ENCODE assay signal across 8 cellular contexts in genomic region chr3:124688580-124689454, GRCh38. TPM values are rescaled to one million over a fixed set of nuclear protein-coding genes. Genes with fewer than 3 reads are reported as not detected.
A peak's percentile ranks its signal among the peaks of the same experiment; 100 is the strongest.
DNase-seq lines count a peak whose midpoint lies in the region; ATAC-seq and TF ChIP-seq lines count a peak whose summit lies in the region.

No MANE protein-coding gene starts in this region.

- H3K4me3 ChIP-seq in GM12864 (ENCODE audit: low read depth, low read length) = no peak overlapping the region
- no peak overlapping the region for H3K4me3 ChIP-seq in Karpas-422 (ENCODE audit: low read length)
- no peak overlapping the region for H3K4me3 ChIP-seq in RWPE2 (ENCODE audit: severe bottlenecking)
- H3K4me3 ChIP-seq in osteoblast (ENCODE audit: insufficient read depth, low read length) = no peak overlapping the region
- no peak overlapping the region for H3K4me3 ChIP-seq in thoracic aorta

- H3K4me2 ChIP-seq in Karpas-422 (ENCODE audit: low read depth, low read length, poor library complexity, severe bottlenecking) (no peak overlapping the region), osteoblast (ENCODE audit: insufficient read depth, low read length) (no peak overlapping the region)

- H3K79me2 ChIP-seq in Karpas-422 (ENCODE audit: low read length) = no peaks in the 10 kb centered on the region
- no peaks in the 10 kb centered on the region for H3K79me2 ChIP-seq in osteoblast (ENCODE audit: insufficient read depth, low read length)

- TF ChIP-seq CTCF in GM12864 (IDR thresholded peaks at IDR 0.05; ENCODE audit: low read depth, low read length, missing control alignments) (peak; percentile 77), RWPE2 (IDR thresholded peaks at IDR 0.05; ENCODE audit: poor library complexity, severe bottlenecking) (peak; percentile 92), foreskin keratinocyte (conservative IDR thresholded peaks at IDR 0.05) (peak; percentile 90), osteoblast (IDR thresholded peaks at IDR 0.05; ENCODE audit: extremely low read depth, low read depth, low read length) (peak; percentile 95), thoracic aorta (IDR thresholded peaks at IDR 0.05) (peak; percentile 81)

- peaks cover 17% of the 10 kb centered on the region for H3K27me3 Mint-ChIP-seq in activated T-helper 2 cell treated with anti-CD3 and anti-CD28 coated beads, Interferon-gamma antibody, Interleukin-2, Interleukin-4, amounts not matched to agents 10 μg/mL and 5 μg/mL and 100 μg/mL, durations not matched to agents 14 hours and 24 hours and 36 hours (ENCODE audit: low read depth)

- no peaks in the 10 kb centered on the region for H3K9me3 ChIP-seq in Karpas-422 (ENCODE audit: low read length)
- no peaks in the 10 kb centered on the region for H3K9me3 ChIP-seq in RWPE2 (ENCODE audit: severe bottlenecking)
- H3K9me3 ChIP-seq in osteoblast (ENCODE audit: low read depth, low read length) = no peaks in the 10 kb centered on the region
- H3K9me3 ChIP-seq in thoracic aorta = no peaks in the 10 kb centered on the region

- H3K9ac ChIP-seq in Karpas-422 (ENCODE audit: low read length) = no peak overlapping the region

- H3K36me3 ChIP-seq in Karpas-422 (ENCODE audit: insufficient read depth, low read length) (no peaks in the 10 kb centered on the region), RWPE2 (ENCODE audit: low read depth) (no peaks in the 10 kb centered on the region), osteoblast (ENCODE audit: insufficient read depth, low read length) (no peaks in the 10 kb centered on the region), thoracic aorta (no peaks in the 10 kb centered on the region)

- ATAC-seq in RWPE2 (ENCODE audit: low read depth) (peak; percentile 86), foreskin keratinocyte (peak; percentile 70), thoracic aorta (ENCODE audit: insufficient number of reproducible peaks, low FRiP score, low read depth) (no peak), HG02870 (IDR thresholded peaks at IDR 0.05; ENCODE audit: unreplicated experiment) (no peak)

- H3K36me3 Mint-ChIP-seq in activated T-helper 2 cell treated with anti-CD3 and anti-CD28 coated beads, Interferon-gamma antibody, Interleukin-2, Interleukin-4, amounts not matched to agents 10 μg/mL and 5 μg/mL and 100 μg/mL, durations not matched to agents 14 hours and 24 hours and 36 hours (ENCODE audit: low read depth) = no peaks in the 10 kb centered on the region

- DNase-seq in GM12864 (ENCODE audit: low read depth) = peak; percentile 36
- peak; percentile 86 for DNase-seq in Karpas-422
- DNase-seq in RWPE2 (ENCODE audit: low spot score) = no peak
- peak; percentile 52 for DNase-seq in activated T-helper 2 cell treated with anti-CD3 and anti-CD28 coated beads, Interferon-gamma antibody, Interleukin-2, Interleukin-4, amounts not matched to agents 10 μg/mL and 5 μg/mL and 100 μg/mL, durations not matched to agents 14 hours and 24 hours and 36 hours (ENCODE audit: low spot score)
- peak; percentile 13 to 54 for DNase-seq in foreskin keratinocyte
- peak; percentile 92 for DNase-seq in osteoblast (ENCODE audit: insufficient read length, low spot score, missing footprints)
- DNase-seq in thoracic aorta (ENCODE audit: low spot score) = peak; percentile 25

- H3K27ac ChIP-seq in Karpas-422 (ENCODE audit: low read length) (no peak overlapping the region), RWPE2 (ENCODE audit: poor library complexity, severe bottlenecking) (no peak overlapping the region), foreskin keratinocyte (no peak overlapping the region), osteoblast (ENCODE audit: low read depth, low read length) (no peak overlapping the region), thoracic aorta (no peak overlapping the region)

- no peaks in the 10 kb centered on the region for H3K9me2 ChIP-seq in Karpas-422 (replicated peaks; ENCODE audit: insufficient read depth, low read length)

- peaks cover 7% of the 10 kb centered on the region for H3K4me1 Mint-ChIP-seq in activated T-helper 2 cell treated with anti-CD3 and anti-CD28 coated beads, Interferon-gamma antibody, Interleukin-2, Interleukin-4, amounts not matched to agents 10 μg/mL and 5 μg/mL and 100 μg/mL, durations not matched to agents 14 hours and 24 hours and 36 hours (ENCODE audit: low read depth)

- intact Hi-C loops in activated T-helper 2 cell treated with anti-CD3 and anti-CD28 coated beads, Interferon-gamma antibody, Interleukin-2, Interleukin-4, amounts not matched to agents 10 μg/mL and 5 μg/mL and 100 μg/mL, durations not matched to agents 14 hours and 24 hours and 36 hours (cut with micrococcal nuclease) = loop anchor here (1.0 to 2.0 kb wide), 2 partner anchors 68 to 124 kb away; no protein-coding TSS in a partner anchor

- H2AFZ ChIP-seq in Karpas-422 (ENCODE audit: low read length) = no peak overlapping the region
- H2AFZ ChIP-seq in osteoblast (ENCODE audit: low read length) = peak overlapping the region; percentile 8

- no peaks in the 10 kb centered on the region for H3K4me1 ChIP-seq in Karpas-422 (ENCODE audit: low read length)
- H3K4me1 ChIP-seq in RWPE2 (ENCODE audit: insufficient read depth, poor library complexity, severe bottlenecking) = no peaks in the 10 kb centered on the region
- H3K4me1 ChIP-seq in foreskin keratinocyte = peaks cover 8% of the 10 kb centered on the region
- peaks cover 17% of the 10 kb centered on the region for H3K4me1 ChIP-seq in osteoblast (ENCODE audit: insufficient read depth, low read length)
- H3K4me1 ChIP-seq in thoracic aorta (ENCODE audit: control insufficient read depth in 1 of 2, low read depth in 2 of 2) = no peaks in the 10 kb centered on the region

- no peak overlapping the region for H3K4me3 Mint-ChIP-seq in activated T-helper 2 cell treated with anti-CD3 and anti-CD28 coated beads, Interferon-gamma antibody, Interleukin-2, Interleukin-4, amounts not matched to agents 10 μg/mL and 5 μg/mL and 100 μg/mL, durations not matched to agents 14 hours and 24 hours and 36 hours (ENCODE audit: low read depth)

- H3K27me3 ChIP-seq in Karpas-422 (ENCODE audit: low read length) (no peaks in the 10 kb centered on the region), RWPE2 (ENCODE audit: insufficient read depth, poor library complexity, severe bottlenecking) (no peaks in the 10 kb centered on the region), foreskin keratinocyte (peaks cover 4% of the 10 kb centered on the region), osteoblast (ENCODE audit: insufficient read depth, low read length) (no peaks in the 10 kb centered on the region), thoracic aorta (replicated peaks; ENCODE audit: insufficient read depth) (no peaks in the 10 kb centered on the region)

- H3K9me3 Mint-ChIP-seq in activated T-helper 2 cell treated with anti-CD3 and anti-CD28 coated beads, Interferon-gamma antibody, Interleukin-2, Interleukin-4, amounts not matched to agents 10 μg/mL and 5 μg/mL and 100 μg/mL, durations not matched to agents 14 hours and 24 hours and 36 hours = no peaks in the 10 kb centered on the region

- no peak overlapping the region for H3K27ac Mint-ChIP-seq in activated T-helper 2 cell treated with anti-CD3 and anti-CD28 coated beads, Interferon-gamma antibody, Interleukin-2, Interleukin-4, amounts not matched to agents 10 μg/mL and 5 μg/mL and 100 μg/mL, durations not matched to agents 14 hours and 24 hours and 36 hours

- no peaks in the 10 kb centered on the region for H4K20me1 ChIP-seq in Karpas-422 (ENCODE audit: insufficient read depth, low read depth, low read length)
- no peaks in the 10 kb centered on the region for H4K20me1 ChIP-seq in osteoblast (ENCODE audit: insufficient read depth, low read length)

RNA-seq across cellular contexts. Expression of gene UMPS, which starts 41.4 kb away (rescaled TPM):
- 17.4 and 30.2 TPM in 2 replicates for total RNA-seq in Karpas-422 (2014; rRNA removed; shearing (Covaris generic); ENCODE audit: low replicate concordance)
- 49.0 and 52.8 TPM in 2 replicates for total RNA-seq in activated T-helper 2 cell treated with anti-CD3 and anti-CD28 coated beads, Interferon-gamma antibody, Interleukin-2, Interleukin-4, amounts not matched to agents 10 μg/mL and 5 μg/mL and 100 μg/mL, durations not matched to agents 14 hours and 24 hours and 36 hours
- total RNA-seq in foreskin keratinocyte = 44.9 and 45.1 TPM in 2 replicates
- polyA plus RNA-seq in foreskin keratinocyte = 52.7 and 57.5 TPM in 2 replicates
- 19.5 and 21.8 TPM in 2 replicates for total RNA-seq in osteoblast
- total RNA-seq in thoracic aorta = 10 to 100 TPM; 20.8 to 29.6 TPM

Comparison
In these comparisons a context has a peak if more than half of its experiments do, and no peak if none do; other contexts are left out.
1. ATAC-seq: peak in RWPE2 (single experiment) and foreskin keratinocyte (single experiment); none in thoracic aorta (single experiment) and HG02870 (single experiment).
2. Peak in every context shown above with its lines, with median percentiles within 50 percentile points of each other: CTCF ChIP-seq.